Comparison of ENCODE assay signal across 26 cellular contexts in genomic region chr15:81314378-81314777, GRCh38. TPM values are rescaled to one million over a fixed set of nuclear protein-coding genes. Genes with fewer than 3 reads are reported as not detected.
DNase-seq lines count a peak whose midpoint lies in the region; ATAC-seq and TF ChIP-seq lines count a peak whose summit lies in the region.
"Had no signal": no experiment of that assay in that cellular context is flagged by ENCODE, and none has a peak within 500 bp of the region (broad histone marks: within the 10 kb centered on the region; RNA-seq: fewer than 3 reads in every experiment).

No MANE protein-coding gene starts in this region.

- H2BK120ac ChIP-seq in IMR-90 (ENCODE audit: low read depth, low read length): peak overlapping the region; percentile 77

- no peaks in the 10 kb centered on the region for H3K27me3 ChIP-seq in CD4-positive, CD25-positive, alpha-beta regulatory T cell (ENCODE audit: control insufficient read depth, insufficient read depth, low read length)
- no peaks in the 10 kb centered on the region for H3K27me3 ChIP-seq in IMR-90 (ENCODE audit: control insufficient read depth, insufficient read depth, low read length)
- H3K27me3 ChIP-seq in naive thymus-derived CD4-positive, alpha-beta T cell (ENCODE audit: control insufficient read depth in 2 of 2, insufficient read depth in 2 of 2, low read length in 2 of 2): no peaks in the 10 kb centered on the region
- H3K27me3 ChIP-seq: gastroesophageal sphincter, right lobe of liver, SJSA1 had no signal

- peak overlapping the region; percentile 57 for H2BK20ac ChIP-seq in IMR-90 (ENCODE audit: low read depth, low read length)

- intact Hi-C loops in IMR-90 (cut with micrococcal nuclease): no loop called here
- intact Hi-C loops in naive thymus-derived CD4-positive, alpha-beta T cell (cut with micrococcal nuclease): no loop called here
- intact Hi-C loops in posterior cingulate gyrus (cut with DNase I): no loop called here

- no peaks in the 10 kb centered on the region for H3K27me3 Mint-ChIP-seq in CD4-positive, CD25-positive, alpha-beta regulatory T cell
- H3K27me3 Mint-ChIP-seq in activated naive CD8-positive, alpha-beta T cell treated with anti-CD3 and anti-CD28 coated beads, Interleukin-2, amount 50 U/mL, for 24 hours: no peaks in the 10 kb centered on the region
- no peaks in the 10 kb centered on the region for H3K27me3 Mint-ChIP-seq in naive thymus-derived CD4-positive, alpha-beta T cell

- BruUV-seq in IMR-90 (replicated peaks; lab: Mats Ljungman, UMichigan): no TSS peak

- H3K9me3 Mint-ChIP-seq in CD4-positive, CD25-positive, alpha-beta regulatory T cell: peaks cover 0 to 1% (median 0%) of the 10 kb centered on the region in 7 donors
- no peaks in the 10 kb centered on the region for H3K9me3 Mint-ChIP-seq in activated naive CD8-positive, alpha-beta T cell treated with anti-CD3 and anti-CD28 coated beads, Interleukin-2, amount 50 U/mL, for 24 hours
- H3K9me3 Mint-ChIP-seq in naive thymus-derived CD4-positive, alpha-beta T cell: peaks cover 0 to 2% (median 0%) of the 10 kb centered on the region in 11 donors
- H3K9me3 Mint-ChIP-seq: activated T-helper 1 cell treated with anti-CD3 and anti-CD28 coated beads, Interleukin-12 subunit alpha, Interleukin-12 subunit beta, Interleukin-2, Interleukin-4 antibody, amounts not matched to agents 30 ng/mL and 10 ng/mL and 1 ng/mL, durations not matched to agents 14 hours and 24 hours and 36 hours; WTC11 had no signal

- no peak for DNase-seq in CD4-positive, CD25-positive, alpha-beta regulatory T cell
- DNase-seq in IMR-90 (no peak), posterior cingulate gyrus (no peak), erythroblast (lab: John Stamatoyannopoulos, UW) (no peak)
- no peak for DNase-seq in activated naive CD8-positive, alpha-beta T cell treated with anti-CD3 and anti-CD28 coated beads, Interleukin-2, amount 50 U/mL, for 24 hours
- DNase-seq in naive thymus-derived CD4-positive, alpha-beta T cell: no peak
- DNase-seq: anterior cingulate cortex, caudate nucleus, DMS79, NCI-H1930, NCI-H345, PC-9, right lobe of liver had no signal

- H3K79me1 ChIP-seq in IMR-90 (ENCODE audit: low read depth in 1 of 2, low read length in 2 of 2): 0 out of 4 replicates have a peak, but pooled peaks cover 0 to 11% of the 10 kb centered on the region in 2 experiments

- POLR2A ChIA-PET in IMR-90 (lab: Charles Lee; ENCODE audit: unreplicated experiment): no interaction called here
- POLR2A ChIA-PET in naive thymus-derived CD4-positive, alpha-beta T cell (lab: Charles Lee): interaction anchor here (0.8 to 7.8 kb wide), 8 partner anchors 9 to 44 kb away, joined by 3 to 149 read pairs (median 4); partner anchors contain the start of gene STARD5

- peak overlapping the region; percentile 65; the same call in 1 of the 2 replicates for H4K91ac ChIP-seq in IMR-90 (ENCODE audit: insufficient read depth, low read depth, low read length)

- no peak overlapping the region for H3K4me3 Mint-ChIP-seq in CD4-positive, CD25-positive, alpha-beta regulatory T cell
- no peak overlapping the region for H3K4me3 Mint-ChIP-seq in activated naive CD8-positive, alpha-beta T cell treated with anti-CD3 and anti-CD28 coated beads, Interleukin-2, amount 50 U/mL, for 24 hours
- peak overlapping the region in 6 of 10 donors; percentile 34 to 64 (median 58) for H3K4me3 Mint-ChIP-seq in naive thymus-derived CD4-positive, alpha-beta T cell
- H3K4me3 Mint-ChIP-seq: activated T-helper 1 cell treated with anti-CD3 and anti-CD28 coated beads, Interleukin-12 subunit alpha, Interleukin-12 subunit beta, Interleukin-2, Interleukin-4 antibody, amounts not matched to agents 30 ng/mL and 10 ng/mL and 1 ng/mL, durations not matched to agents 14 hours and 24 hours and 36 hours; WTC11 had no signal

- dilution Hi-C loops in IMR-90 (cut with HindIII; ENCODE audit: low sequenced_read_pairs, unreplicated experiment): no loop called here

- H3K9me3 ChIP-seq in CD4-positive, CD25-positive, alpha-beta regulatory T cell (ENCODE audit: control insufficient read depth in 2 of 2, low read length in 2 of 2): no peaks in the 10 kb centered on the region
- H3K9me3 ChIP-seq in IMR-90 (ENCODE audit: control insufficient read depth, insufficient read depth, low read length): no peaks in the 10 kb centered on the region
- no peaks in the 10 kb centered on the region for H3K9me3 ChIP-seq in naive thymus-derived CD4-positive, alpha-beta T cell (ENCODE audit: control insufficient read depth in 2 of 3, low read length in 3 of 3)
- H3K9me3 ChIP-seq: gastroesophageal sphincter, right lobe of liver, SJSA1 had no signal

- no peak overlapping the region for H3K4me3 ChIP-seq in CD4-positive, CD25-positive, alpha-beta regulatory T cell (ENCODE audit: low read depth, low read length)
- no peak overlapping the region for H3K4me3 ChIP-seq in IMR-90 (ENCODE audit: insufficient read depth, low read depth, low read length)
- H3K4me3 ChIP-seq in naive thymus-derived CD4-positive, alpha-beta T cell (ENCODE audit: low read length): no peak overlapping the region
- H3K4me3 ChIP-seq: gastroesophageal sphincter, PC-9, right lobe of liver, SJSA1 had no signal

- no peak overlapping the region for H3K14ac ChIP-seq in IMR-90 (replicated peaks; ENCODE audit: low read depth, low read length)

- H3K36me3 Mint-ChIP-seq in CD4-positive, CD25-positive, alpha-beta regulatory T cell: peaks cover 58% of the 10 kb centered on the region
- H3K36me3 Mint-ChIP-seq in activated naive CD8-positive, alpha-beta T cell treated with anti-CD3 and anti-CD28 coated beads, Interleukin-2, amount 50 U/mL, for 24 hours (ENCODE audit: low read depth): peaks cover 69% of the 10 kb centered on the region
- H3K36me3 Mint-ChIP-seq in naive thymus-derived CD4-positive, alpha-beta T cell: peaks cover 24 to 73% (median 47%) of the 10 kb centered on the region in 5 donors

- peak overlapping the region; percentile 88 for H2AK5ac ChIP-seq in IMR-90 (ENCODE audit: low read depth, low read length)

- CTCF ChIA-PET in IMR-90 (lab: Yijun Ruan, JAX): no interaction called here
- CTCF ChIA-PET in naive thymus-derived CD4-positive, alpha-beta T cell (lab: Charles Lee): interaction anchor here (1.5 kb wide), 1 partner anchor 48 kb away, joined by 3 read pairs; no protein-coding TSS in a partner anchor

- TF ChIP-seq CTCF in IMR-90 (conservative IDR thresholded peaks at IDR 0.05; ENCODE audit: low read depth, low read length): no peak

- no peak overlapping the region for H3K9ac ChIP-seq in IMR-90 (ENCODE audit: low read depth, low read length)
- H3K9ac ChIP-seq: KMS-11, parathyroid adenoma had no signal

- peak overlapping the region; percentile 91 to 97 (median 95) for H3K27ac Mint-ChIP-seq in CD4-positive, CD25-positive, alpha-beta regulatory T cell
- H3K27ac Mint-ChIP-seq in activated naive CD8-positive, alpha-beta T cell treated with anti-CD3 and anti-CD28 coated beads, Interleukin-2, amount 50 U/mL, for 24 hours: peak overlapping the region; percentile 79
- peak overlapping the region in 8 of 9 donors; percentile 85 to 98 (median 92) for H3K27ac Mint-ChIP-seq in naive thymus-derived CD4-positive, alpha-beta T cell
- H3K27ac Mint-ChIP-seq: activated T-helper 1 cell treated with anti-CD3 and anti-CD28 coated beads, Interleukin-12 subunit alpha, Interleukin-12 subunit beta, Interleukin-2, Interleukin-4 antibody, amounts not matched to agents 30 ng/mL and 10 ng/mL and 1 ng/mL, durations not matched to agents 14 hours and 24 hours and 36 hours; WTC11 had no signal

- peaks cover 33% of the 10 kb centered on the region for H3K9me1 ChIP-seq in IMR-90 (ENCODE audit: insufficient read depth, low read length)

- peaks cover 15 to 93% (median 49%) of the 10 kb centered on the region in 4 donors for H3K4me1 Mint-ChIP-seq in CD4-positive, CD25-positive, alpha-beta regulatory T cell
- peaks cover 67% of the 10 kb centered on the region for H3K4me1 Mint-ChIP-seq in activated naive CD8-positive, alpha-beta T cell treated with anti-CD3 and anti-CD28 coated beads, Interleukin-2, amount 50 U/mL, for 24 hours
- peaks cover 56 to 99% (median 92%) of the 10 kb centered on the region in 7 donors for H3K4me1 Mint-ChIP-seq in naive thymus-derived CD4-positive, alpha-beta T cell
- H3K4me1 Mint-ChIP-seq: WTC11 had no signal

- peak overlapping the region; percentile 61; the same call in 1 of the 2 replicates for H3K4ac ChIP-seq in IMR-90 (ENCODE audit: low read depth, low read length)

- no peak for ATAC-seq in CD4-positive, CD25-positive, alpha-beta regulatory T cell (ENCODE audit: low read depth in 2 of 2)
- no peak for ATAC-seq in IMR-90 (ENCODE audit: low read depth)
- ATAC-seq in activated naive CD8-positive, alpha-beta T cell treated with anti-CD3 and anti-CD28 coated beads, Interleukin-2, amount 50 U/mL, for 24 hours: no peak
- ATAC-seq in naive thymus-derived CD4-positive, alpha-beta T cell: no peak
- no peak for ATAC-seq in HG03442 (IDR thresholded peaks at IDR 0.05; ENCODE audit: unreplicated experiment)
- ATAC-seq: esophagus mucosa, gastroesophageal sphincter, right lobe of liver, WTC11 had no signal

- H3K4me2 ChIP-seq in IMR-90 (ENCODE audit: low read depth, low read length): no peak overlapping the region
- H3K4me2 ChIP-seq: KMS-11, PC-9 had no signal

- no peak overlapping the region for H4K5ac ChIP-seq in IMR-90 (ENCODE audit: low read depth, low read length)

- peaks cover 56% of the 10 kb centered on the region for H3K36me3 ChIP-seq in CD4-positive, CD25-positive, alpha-beta regulatory T cell (ENCODE audit: control insufficient read depth, insufficient read depth, low read length)
- peaks cover 49% of the 10 kb centered on the region for H3K36me3 ChIP-seq in IMR-90 (ENCODE audit: control insufficient read depth, insufficient read depth, low read length)
- H3K36me3 ChIP-seq in naive thymus-derived CD4-positive, alpha-beta T cell (ENCODE audit: control insufficient read depth in 2 of 3, insufficient read depth in 3 of 3, low read length in 3 of 3): peaks cover 0 to 63% (median 11%) of the 10 kb centered on the region in 3 experiments

- TF ChIP-seq RAD21 in IMR-90 (IDR thresholded peaks at IDR 0.05; ENCODE audit: low read length): no peak

- no peak overlapping the region for H3K56ac ChIP-seq in IMR-90 (ENCODE audit: extremely low read depth, insufficient read depth, low read length)

- TF ChIP-seq POLR2A in IMR-90 (IDR thresholded peaks at IDR 0.05; ENCODE audit: low read depth, low read length) (no peak), erythroblast (IDR thresholded peaks at IDR 0.05; ENCODE audit: low read length) (no peak)

- no peaks in the 10 kb centered on the region for H4K20me1 ChIP-seq in IMR-90 (ENCODE audit: insufficient read depth, low read length)

- peaks cover 26% of the 10 kb centered on the region for H3K4me1 ChIP-seq in CD4-positive, CD25-positive, alpha-beta regulatory T cell (ENCODE audit: control insufficient read depth, insufficient read depth, low read length, poor library complexity, severe bottlenecking)
- peaks cover 19% of the 10 kb centered on the region for H3K4me1 ChIP-seq in IMR-90 (ENCODE audit: control insufficient read depth, insufficient read depth, low read length)
- peaks cover 18 to 55% of the 10 kb centered on the region in 2 donors for H3K4me1 ChIP-seq in naive thymus-derived CD4-positive, alpha-beta T cell (ENCODE audit: control insufficient read depth in 2 of 2, insufficient read depth in 2 of 2, low read length in 2 of 2)
- H3K4me1 ChIP-seq: parathyroid adenoma had no signal

- peak overlapping the region; percentile 44; the same call in 1 of the 3 replicates for H2BK15ac ChIP-seq in IMR-90 (ENCODE audit: low read depth, low read length)

- H3K27ac ChIP-seq in CD4-positive, CD25-positive, alpha-beta regulatory T cell (ENCODE audit: insufficient read depth, low read length, poor library complexity, severe bottlenecking): peak overlapping the region; percentile 56
- H3K27ac ChIP-seq in IMR-90 (ENCODE audit: insufficient read depth, low read length): no peak overlapping the region
- peak overlapping the region; percentile 65 for H3K27ac ChIP-seq in naive thymus-derived CD4-positive, alpha-beta T cell (ENCODE audit: low read depth, low read length)
- H3K27ac ChIP-seq: KMS-11, parathyroid adenoma, PC-9, right lobe of liver had no signal

- no peak overlapping the region for H2AK9ac ChIP-seq in IMR-90 (replicated peaks; ENCODE audit: low read depth, low read length, poor library complexity)

- H2BK5ac ChIP-seq in IMR-90 (ENCODE audit: low read depth, low read length, poor library complexity, severe bottlenecking): no peak overlapping the region

- H4K8ac ChIP-seq in IMR-90 (ENCODE audit: low read depth in 2 of 2, low read length in 2 of 2): no peak overlapping the region

- 100% methylated on average over 1 of the region's 5 CpGs; no CpG with 5 or more reads in 1 of the 2 experiments for WGBS in IMR-90 (ENCODE audit: extremely low coverage in 2 of 2, insufficient read length in 1 of 2), 2 experiments

- in situ Hi-C loops in IMR-90 (cut with MboI; ENCODE audit: low sequenced_read_pairs): no loop called here

- no peak overlapping the region for H3K18ac ChIP-seq in IMR-90 (ENCODE audit: low read depth, low read length)

- H3K23ac ChIP-seq in IMR-90 (ENCODE audit: low read depth, low read length): peak overlapping the region; percentile 45; the same call in 1 of the 2 replicates

- peak overlapping the region; percentile 18 for H2AFZ ChIP-seq in IMR-90 (replicated peaks; ENCODE audit: low read length, poor library complexity)
- H2AFZ ChIP-seq: parathyroid adenoma, PC-9 had no signal

RNA-seq across cellular contexts. Expression of gene STARD5, which starts 9.6 kb away (rescaled TPM):
- 6.6 TPM for total RNA-seq in CD4-positive, CD25-positive, alpha-beta regulatory T cell
- polyA plus RNA-seq in CD4-positive, CD25-positive, alpha-beta regulatory T cell: 1 to 10 TPM; 4.0 to 5.0 (median 4.1) TPM
- 4.4 and 5.0 TPM in 2 replicates for total RNA-seq in IMR-90 (2012; rRNA removed)
- 20.4 and 22.8 TPM in 2 replicates for polyA plus RNA-seq in IMR-90 (2012; rRNA removed)
- polyA plus RNA-seq in IMR-90 (2012; cell fraction: cytosol; rRNA removed): 13.5 and 13.6 TPM in 2 replicates
- 68.7 and 105 TPM in 2 replicates for polyA plus RNA-seq in IMR-90 (2012; cell fraction: nucleus; rRNA removed; ENCODE audit: low replicate concordance)
- 10 to 100 TPM in 3 of 5 experiments, 1 to 10 TPM in 2; 5.0 to 11.7 (median 10.1) TPM for total RNA-seq in naive thymus-derived CD4-positive, alpha-beta T cell
- 10 to 100 TPM in 1 of 2 donors, 1 to 10 TPM in 1; 5.2 to 13.5 TPM for polyA plus RNA-seq in naive thymus-derived CD4-positive, alpha-beta T cell

RNA-seq across cellular contexts. Expression of gene TMC3, which starts 59.6 kb away (rescaled TPM):
- total RNA-seq in CD4-positive, CD25-positive, alpha-beta regulatory T cell: not detected
- polyA plus RNA-seq in CD4-positive, CD25-positive, alpha-beta regulatory T cell: under 1 TPM in 2 of 4 donors, not detected in 2; 0.05 to 0.06 TPM
- not detected in 2 replicates for total RNA-seq in IMR-90 (2012; rRNA removed)
- not detected in 2 replicates for polyA plus RNA-seq in IMR-90 (2012; rRNA removed)
- not detected in 2 replicates for polyA plus RNA-seq in IMR-90 (2012; cell fraction: cytosol; rRNA removed)
- not detected in 2 replicates for polyA plus RNA-seq in IMR-90 (2012; cell fraction: nucleus; rRNA removed; ENCODE audit: low replicate concordance)
- total RNA-seq in naive thymus-derived CD4-positive, alpha-beta T cell: not detected
- polyA plus RNA-seq in naive thymus-derived CD4-positive, alpha-beta T cell: not detected
- total RNA-seq: activated CD8-positive, alpha-beta memory T cell treated with anti-CD3 and anti-CD28 coated beads for 36 hours; activated T-helper 1 cell treated with anti-CD3 and anti-CD28 coated beads, Interleukin-12 subunit alpha, Interleukin-12 subunit beta, Interleukin-2, Interleukin-4 antibody, amounts not matched to agents 30 ng/mL and 10 ng/mL and 1 ng/mL, durations not matched to agents 14 hours and 24 hours and 36 hours; esophagus mucosa; H1; kidney epithelial cell; mammary epithelial cell; PC-9; T-helper 2 cell treated with Interferon-gamma antibody and Interleukin-4, amounts not matched to agents 100 ng/mL and 5 ng/mL, for 36 hours; WTC11 had no signal
- polyA plus RNA-seq: H1, mammary epithelial cell had no signal

Comparison
In these comparisons a context has a peak if more than half of its experiments do, and no peak if none do; other contexts are left out.
1. H3K4me3 Mint-ChIP-seq: peak in naive thymus-derived CD4-positive, alpha-beta T cell (6 of 10); none in CD4-positive, CD25-positive, alpha-beta regulatory T cell (0 of 4) and activated naive CD8-positive, alpha-beta T cell treated with anti-CD3 and anti-CD28 coated beads, Interleukin-2, amount 50 U/mL, for 24 hours (single experiment).
2. Peak in every context shown above with its lines, with median percentiles within 50 percentile points of each other: H3K27ac Mint-ChIP-seq.